1 cellular context compared by ENCODE assay signal in genomic region chr3:128845695-128846491, GRCh38.
TF ChIP-seq lines count a peak whose summit lies in the region.

No MANE protein-coding gene starts in this region.

TF ChIP-seq in HEK293, 187 proteins besides CTCF, POLR2A, EP300 and RAD21 (continued from another document):
- TF ChIP-seq ZNF692 (tag by site-specific recombination; IDR thresholded peaks at IDR 0.05) (no peak), ZNF423 (tag by site-specific recombination; IDR thresholded peaks at IDR 0.05) (peak; percentile 62; the same call in 1 of the 2 replicates), ZNF549 (tag by site-specific recombination; IDR thresholded peaks at IDR 0.05) (no peak), ZNF341 (tag by site-specific recombination; IDR thresholded peaks at IDR 0.05; ENCODE audit: low read depth) (peak; percentile 73), ZNF404 (tag by site-specific recombination; IDR thresholded peaks at IDR 0.05) (no peak), ZSCAN30 (tag by site-specific recombination; IDR thresholded peaks at IDR 0.05) (no peak), ZNF433 (tag by site-specific recombination; IDR thresholded peaks at IDR 0.05; ENCODE audit: low read depth) (no peak), ZNF132 (tag by site-specific recombination; IDR thresholded peaks at IDR 0.05; ENCODE audit: borderline replicate concordance) (no peak), SP3 (tag by site-specific recombination; IDR thresholded peaks at IDR 0.05) (peak; percentile 34; the same call in 1 of the 2 replicates), REPIN1 (tag by site-specific recombination; IDR thresholded peaks at IDR 0.05; ENCODE audit: low read depth) (no peak), SP2 (tag by site-specific recombination; IDR thresholded peaks at IDR 0.05) (peak; percentile 46), ZNF18 (tag by site-specific recombination; IDR thresholded peaks at IDR 0.05) (no peak), ZBTB48 (tag by site-specific recombination; IDR thresholded peaks at IDR 0.05) (no peak), ZNF214 (tag by site-specific recombination; IDR thresholded peaks at IDR 0.05; ENCODE audit: borderline replicate concordance) (no peak), ZNF561 (tag by site-specific recombination; IDR thresholded peaks at IDR 0.05; ENCODE audit: borderline replicate concordance) (no peak), ZNF223 (tag by site-specific recombination; IDR thresholded peaks at IDR 0.05) (no peak), EGR2 (tag by site-specific recombination; IDR thresholded peaks at IDR 0.05; ENCODE audit: low read depth) (peak; percentile 72), ZNF76 (tag by site-specific recombination; IDR thresholded peaks at IDR 0.05; ENCODE audit: borderline replicate concordance, low read depth) (peak; percentile 11; the same call in 1 of the 2 replicates), ZSCAN16 (tag by site-specific recombination; IDR thresholded peaks at IDR 0.05) (no peak), ZEB2 (tag by site-specific recombination; IDR thresholded peaks at IDR 0.05) (0 out of 2 replicates have a peak, but pooled peaks have one; percentile 28), PATZ1 (tag by site-specific recombination; IDR thresholded peaks at IDR 0.05) (peak; percentile 58; the same call in 1 of the 2 replicates), ZNF600 (tag by site-specific recombination; IDR thresholded peaks at IDR 0.05) (peak; percentile 28; the same call in 1 of the 2 replicates), ZNF621 (tag by site-specific recombination; IDR thresholded peaks at IDR 0.05) (no peak), SCRT2 (tag by site-specific recombination; IDR thresholded peaks at IDR 0.05) (no peak), TCF7L2 (IDR thresholded peaks at IDR 0.05; ENCODE audit: borderline replicate concordance, low read depth, low read length) (no peak), ZNF121 (tag by site-specific recombination; IDR thresholded peaks at IDR 0.05) (no peak)
- TF ChIP-seq, protein P1, sequence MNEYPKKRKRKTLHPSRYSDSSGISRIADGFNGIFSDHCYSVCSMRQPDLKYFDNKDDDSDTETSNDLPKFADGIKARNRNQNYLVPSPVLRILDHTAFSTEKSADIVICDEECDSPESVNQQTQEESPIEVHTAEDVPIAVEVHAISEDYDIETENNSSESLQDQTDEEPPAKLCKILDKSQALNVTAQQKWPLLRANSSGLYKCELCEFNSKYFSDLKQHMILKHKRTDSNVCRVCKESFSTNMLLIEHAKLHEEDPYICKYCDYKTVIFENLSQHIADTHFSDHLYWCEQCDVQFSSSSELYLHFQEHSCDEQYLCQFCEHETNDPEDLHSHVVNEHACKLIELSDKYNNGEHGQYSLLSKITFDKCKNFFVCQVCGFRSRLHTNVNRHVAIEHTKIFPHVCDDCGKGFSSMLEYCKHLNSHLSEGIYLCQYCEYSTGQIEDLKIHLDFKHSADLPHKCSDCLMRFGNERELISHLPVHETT (tag by site-specific recombination; IDR thresholded peaks at IDR 0.05): no peak
- TF ChIP-seq, protein P2, sequence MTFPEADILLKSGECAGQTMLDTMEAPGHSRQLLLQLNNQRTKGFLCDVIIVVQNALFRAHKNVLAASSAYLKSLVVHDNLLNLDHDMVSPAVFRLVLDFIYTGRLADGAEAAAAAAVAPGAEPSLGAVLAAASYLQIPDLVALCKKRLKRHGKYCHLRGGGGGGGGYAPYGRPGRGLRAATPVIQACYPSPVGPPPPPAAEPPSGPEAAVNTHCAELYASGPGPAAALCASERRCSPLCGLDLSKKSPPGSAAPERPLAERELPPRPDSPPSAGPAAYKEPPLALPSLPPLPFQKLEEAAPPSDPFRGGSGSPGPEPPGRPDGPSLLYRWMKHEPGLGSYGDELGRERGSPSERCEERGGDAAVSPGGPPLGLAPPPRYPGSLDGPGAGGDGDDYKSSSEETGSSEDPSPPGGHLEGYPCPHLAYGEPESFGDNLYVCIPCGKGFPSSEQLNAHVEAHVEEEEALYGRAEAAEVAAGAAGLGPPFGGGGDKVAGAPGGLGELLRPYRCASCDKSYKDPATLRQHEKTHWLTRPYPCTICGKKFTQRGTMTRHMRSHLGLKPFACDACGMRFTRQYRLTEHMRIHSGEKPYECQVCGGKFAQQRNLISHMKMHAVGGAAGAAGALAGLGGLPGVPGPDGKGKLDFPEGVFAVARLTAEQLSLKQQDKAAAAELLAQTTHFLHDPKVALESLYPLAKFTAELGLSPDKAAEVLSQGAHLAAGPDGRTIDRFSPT (tag by site-specific recombination; IDR thresholded peaks at IDR 0.05): 0 out of 2 replicates have a peak, but pooled peaks have one; percentile 27
- TF ChIP-seq, protein P3, sequence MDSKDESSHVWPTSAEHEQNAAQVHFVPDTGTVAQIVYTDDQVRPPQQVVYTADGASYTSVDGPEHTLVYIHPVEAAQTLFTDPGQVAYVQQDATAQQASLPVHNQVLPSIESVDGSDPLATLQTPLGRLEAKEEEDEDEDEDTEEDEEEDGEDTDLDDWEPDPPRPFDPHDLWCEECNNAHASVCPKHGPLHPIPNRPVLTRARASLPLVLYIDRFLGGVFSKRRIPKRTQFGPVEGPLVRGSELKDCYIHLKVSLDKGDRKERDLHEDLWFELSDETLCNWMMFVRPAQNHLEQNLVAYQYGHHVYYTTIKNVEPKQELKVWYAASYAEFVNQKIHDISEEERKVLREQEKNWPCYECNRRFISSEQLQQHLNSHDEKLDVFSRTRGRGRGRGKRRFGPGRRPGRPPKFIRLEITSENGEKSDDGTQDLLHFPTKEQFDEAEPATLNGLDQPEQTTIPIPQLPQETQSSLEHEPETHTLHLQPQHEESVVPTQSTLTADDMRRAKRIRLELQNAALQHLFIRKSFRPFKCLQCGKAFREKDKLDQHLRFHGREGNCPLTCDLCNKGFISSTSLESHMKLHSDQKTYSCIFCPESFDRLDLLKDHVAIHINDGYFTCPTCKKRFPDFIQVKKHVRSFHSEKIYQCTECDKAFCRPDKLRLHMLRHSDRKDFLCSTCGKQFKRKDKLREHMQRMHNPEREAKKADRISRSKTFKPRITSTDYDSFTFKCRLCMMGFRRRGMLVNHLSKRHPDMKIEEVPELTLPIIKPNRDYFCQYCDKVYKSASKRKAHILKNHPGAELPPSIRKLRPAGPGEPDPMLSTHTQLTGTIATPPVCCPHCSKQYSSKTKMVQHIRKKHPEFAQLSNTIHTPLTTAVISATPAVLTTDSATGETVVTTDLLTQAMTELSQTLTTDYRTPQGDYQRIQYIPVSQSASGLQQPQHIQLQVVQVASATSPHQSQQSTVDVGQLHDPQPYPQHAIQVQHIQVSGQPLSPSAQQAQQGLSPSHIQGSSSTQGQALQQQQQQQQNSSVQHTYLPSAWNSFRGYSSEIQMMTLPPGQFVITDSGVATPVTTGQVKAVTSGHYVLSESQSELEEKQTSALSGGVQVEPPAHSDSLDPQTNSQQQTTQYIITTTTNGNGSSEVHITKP (tag by site-specific recombination; IDR thresholded peaks at IDR 0.05): no peak; the same call in 1 of the 2 replicates
